ENCODE assay signal across 10 cellular contexts in genomic region chrX:15750611-15751159, GRCh38. TPM values are rescaled to one million over a fixed set of nuclear protein-coding genes. Genes with fewer than 3 reads are reported as not detected.
DNase-seq lines count a peak whose midpoint lies in the region; ATAC-seq and TF ChIP-seq lines count a peak whose summit lies in the region.
"Had no signal": no experiment of that assay in that cellular context is flagged by ENCODE, and none has a peak within 500 bp of the region (broad histone marks: within the 10 kb centered on the region; RNA-seq: fewer than 3 reads in every experiment).

No MANE protein-coding gene starts in this region.

- DNase-seq in ELR (ENCODE audit: low read depth) = peak; percentile 16
- no peak for DNase-seq in T-helper 2 cell treated with Interferon-gamma antibody and Interleukin-4, amounts not matched to agents 5 μg/mL and 100 μg/mL, for 36 hours (ENCODE audit: low spot score)
- DNase-seq in fibroblast of lung (ENCODE audit: low read depth in 2 of 2) = peak in 1 of 2 donors; percentile 6
- no peak for DNase-seq in NCI-H526 treated with DMSO at 0.1 percent for 48 hours (lab: John Stamatoyannopoulos, UW)
- DNase-seq in SHP77 treated with DMSO at 0.1 percent for 48 hours (lab: John Stamatoyannopoulos, UW) = no peak
- no peak for DNase-seq in epidermal melanocyte (ENCODE audit: insufficient read length, low spot score)
- DNase-seq: activated gamma-delta T cell had no signal

- peaks cover 38% of the 10 kb centered on the region for H3K36me3 Mint-ChIP-seq in T-helper 2 cell treated with Interferon-gamma antibody and Interleukin-4, amounts not matched to agents 5 μg/mL and 100 μg/mL, for 36 hours (ENCODE audit: low read depth)

- H3K79me2 ChIP-seq in fibroblast of lung (ENCODE audit: control insufficient read depth, insufficient read depth, low read length) = no peaks in the 10 kb centered on the region

- H3K4me3 ChIP-seq in fibroblast of lung (replicated peaks in 1 of 4; ENCODE audit: control extremely low read depth in 1 of 4, insufficient read depth in 1 of 4, low read depth in 3 of 4, low read length in 4 of 4) (peak overlapping the region in 1 of 4 experiments; percentile 20), skeletal muscle satellite cell (ENCODE audit: low read length) (no peak overlapping the region)
- H3K4me3 ChIP-seq: HAP-1 had no signal

- peaks cover 49% of the 10 kb centered on the region for H3K4me1 Mint-ChIP-seq in T-helper 2 cell treated with Interferon-gamma antibody and Interleukin-4, amounts not matched to agents 5 μg/mL and 100 μg/mL, for 36 hours (ENCODE audit: low read depth)

- H3K4me2 ChIP-seq in fibroblast of lung (ENCODE audit: extremely low read depth, insufficient read depth, low read length) (peak overlapping the region; percentile 48), skeletal muscle satellite cell (ENCODE audit: low read length) (peak overlapping the region; percentile 29)

- H3K27me3 Mint-ChIP-seq in T-helper 2 cell treated with Interferon-gamma antibody and Interleukin-4, amounts not matched to agents 5 μg/mL and 100 μg/mL, for 36 hours (ENCODE audit: low read depth) = no peaks in the 10 kb centered on the region

- H3K4me1 ChIP-seq in fibroblast of lung (ENCODE audit: control insufficient read depth, extremely low read depth, insufficient read depth, low read length) (peaks cover 7% of the 10 kb centered on the region), skeletal muscle satellite cell (ENCODE audit: control insufficient read depth, insufficient read depth, low read length) (peaks cover 28% of the 10 kb centered on the region)

- no peaks in the 10 kb centered on the region for H3K27me3 ChIP-seq in fibroblast of lung (ENCODE audit: control insufficient read depth, insufficient read depth, low read length)
- no peaks in the 10 kb centered on the region for H3K27me3 ChIP-seq in skeletal muscle satellite cell (ENCODE audit: control insufficient read depth, insufficient read depth, low read length)

- peak overlapping the region; percentile 78 for H3K27ac ChIP-seq in fibroblast of lung (ENCODE audit: insufficient read depth, low read length)

- no peaks in the 10 kb centered on the region for H3K9me3 Mint-ChIP-seq in T-helper 2 cell treated with Interferon-gamma antibody and Interleukin-4, amounts not matched to agents 5 μg/mL and 100 μg/mL, for 36 hours

- H3K9ac ChIP-seq in fibroblast of lung (ENCODE audit: insufficient read depth, low read length) (peak overlapping the region; percentile 30), skeletal muscle satellite cell (ENCODE audit: low read depth, low read length) (peak overlapping the region; percentile 75)

- no peak for TF ChIP-seq CTCF in fibroblast of lung (conservative IDR thresholded peaks at IDR 0.05 in 1 of 2, IDR thresholded peaks at IDR 0.05 in 1 of 2; ENCODE audit: low read depth in 1 of 2, low read length in 2 of 2)

- peak overlapping the region; percentile 80 for H3K4me3 Mint-ChIP-seq in T-helper 2 cell treated with Interferon-gamma antibody and Interleukin-4, amounts not matched to agents 5 μg/mL and 100 μg/mL, for 36 hours

- H4K20me1 ChIP-seq in fibroblast of lung (ENCODE audit: control insufficient read depth, extremely low read depth, insufficient read depth, low read length) = no peaks in the 10 kb centered on the region

- peak overlapping the region; percentile 98 for H3K27ac Mint-ChIP-seq in T-helper 2 cell treated with Interferon-gamma antibody and Interleukin-4, amounts not matched to agents 5 μg/mL and 100 μg/mL, for 36 hours

- H2AFZ ChIP-seq in fibroblast of lung (ENCODE audit: low read length) = no peak overlapping the region

- ATAC-seq in GM18498 (IDR thresholded peaks at IDR 0.05; ENCODE audit: unreplicated experiment) = no peak

- H3K36me3 ChIP-seq in fibroblast of lung (ENCODE audit: control insufficient read depth, insufficient read depth, low read length) (no peaks in the 10 kb centered on the region), skeletal muscle satellite cell (ENCODE audit: insufficient read depth, low read length) (no peaks in the 10 kb centered on the region)
- H3K36me3 ChIP-seq: HAP-1 had no signal

- no peaks in the 10 kb centered on the region for H3K9me3 ChIP-seq in fibroblast of lung (ENCODE audit: control insufficient read depth, insufficient read depth, low read depth, low read length)
- no peaks in the 10 kb centered on the region for H3K9me3 ChIP-seq in skeletal muscle satellite cell (replicated peaks; ENCODE audit: low read length)
- H3K9me3 ChIP-seq: HAP-1 had no signal

RNA-seq across cellular contexts. Expression of gene CA5B, which starts 12.6 kb away (rescaled TPM):
- 2.8 and 7.4 TPM in 2 replicates for total RNA-seq in fibroblast of lung
- polyA plus RNA-seq in fibroblast of lung = 11.6 and 16.3 TPM in 2 replicates
- polyA plus RNA-seq in fibroblast of lung (2012) = 6.8 and 6.9 TPM in 2 replicates
- 2.8 and 7.3 TPM in 2 replicates for polyA minus RNA-seq in fibroblast of lung (ENCODE audit: low replicate concordance)
- 4.6 and 9.4 TPM in 2 replicates for total RNA-seq in skeletal muscle satellite cell (2012; rRNA removed)

RNA-seq across cellular contexts. Expression of gene ZRSR2, which starts 39.6 kb away (rescaled TPM):
- total RNA-seq in fibroblast of lung = 3.1 and 6.6 TPM in 2 replicates
- 8.1 and 10.8 TPM in 2 replicates for polyA plus RNA-seq in fibroblast of lung
- polyA plus RNA-seq in fibroblast of lung (2012) = 9.7 and 13.5 TPM in 2 replicates
- polyA minus RNA-seq in fibroblast of lung (ENCODE audit: low replicate concordance) = not detected in 2 replicates
- 1.7 and 3.0 TPM in 2 replicates for total RNA-seq in skeletal muscle satellite cell (2012; rRNA removed)
